ENCODE assay signal across 8 cellular contexts in genomic region chr19:49812997-49813861, GRCh38. TPM values are rescaled to one million over a fixed set of nuclear protein-coding genes. Genes with fewer than 3 reads are reported as not detected.
A peak's percentile ranks its signal among the peaks of the same experiment; 100 is the strongest.
DNase-seq lines count a peak whose midpoint lies in the region; ATAC-seq and TF ChIP-seq lines count a peak whose summit lies in the region.

A gene with protein sequence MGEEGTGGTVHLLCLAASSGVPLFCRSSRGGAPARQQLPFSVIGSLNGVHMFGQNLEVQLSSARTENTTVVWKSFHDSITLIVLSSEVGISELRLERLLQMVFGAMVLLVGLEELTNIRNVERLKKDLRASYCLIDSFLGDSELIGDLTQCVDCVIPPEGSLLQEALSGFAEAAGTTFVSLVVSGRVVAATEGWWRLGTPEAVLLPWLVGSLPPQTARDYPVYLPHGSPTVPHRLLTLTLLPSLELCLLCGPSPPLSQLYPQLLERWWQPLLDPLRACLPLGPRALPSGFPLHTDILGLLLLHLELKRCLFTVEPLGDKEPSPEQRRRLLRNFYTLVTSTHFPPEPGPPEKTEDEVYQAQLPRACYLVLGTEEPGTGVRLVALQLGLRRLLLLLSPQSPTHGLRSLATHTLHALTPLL (minus strand): TSS chr19:49813292. CDS start chr19:49813106, 186 bp downstream.

- H3K9me3 Mint-ChIP-seq in T-helper 1 cell treated with Interleukin-12 subunit alpha and Interleukin-12 subunit beta and Interleukin-4 antibody, amounts not matched to agents 30 μg/mL and 1 μg/mL, for 36 hours: no peaks in the 10 kb centered on the region

- 0% methylated on average over 45 of the region's 45 CpGs for WGBS in heart right ventricle, 2 donors
- 4% methylated on average over 34 of the region's 45 CpGs; no CpG with 5 or more reads in 1 of the 2 donors for WGBS in transverse colon (ENCODE audit: low coverage in 1 of 2), 2 donors

- intact Hi-C loops in heart right ventricle (cut with DNase I) (loop anchor here in 5 of 10 donors (1.0 to 5.0 kb wide), 4 partner anchors 39 to 64 kb away; partner anchors contain the start of genes PTOV1 (in 3 of the 5), AKT1S1 (in 1 of the 5), AP2A1 (in 1 of the 5) and TBC1D17 (in 1 of the 5)), transverse colon (cut with DNase I; ENCODE audit: low total_unique reads) (no loop called here)

- peak; percentile 14 for TF ChIP-seq POLR2A in transverse colon (IDR thresholded peaks at IDR 0.05)

- peak within 1 kb of the TSS; percentile 82 for H3K4me3 Mint-ChIP-seq in T-helper 1 cell treated with Interleukin-12 subunit alpha and Interleukin-12 subunit beta and Interleukin-4 antibody, amounts not matched to agents 30 μg/mL and 1 μg/mL, for 36 hours

- peaks cover 28% of the 10 kb centered on the region for H3K4me1 Mint-ChIP-seq in T-helper 1 cell treated with Interleukin-12 subunit alpha and Interleukin-12 subunit beta and Interleukin-4 antibody, amounts not matched to agents 30 μg/mL and 1 μg/mL, for 36 hours (ENCODE audit: low read depth)

- TF ChIP-seq CTCF in heart right ventricle (IDR thresholded peaks at IDR 0.05) (peak in 6 of 9 donors; percentile 15 to 60 (median 42)), transverse colon (IDR thresholded peaks at IDR 0.05) (peak in 3 of 5 experiments; percentile 19 to 23 (median 21))

- no peaks in the 10 kb centered on the region for H3K27me3 Mint-ChIP-seq in T-helper 1 cell treated with Interleukin-12 subunit alpha and Interleukin-12 subunit beta and Interleukin-4 antibody, amounts not matched to agents 30 μg/mL and 1 μg/mL, for 36 hours (ENCODE audit: low read depth)

- H3K27ac ChIP-seq in heart right ventricle (peak within 1 kb of the TSS; percentile 79 to 95 (median 88)), transverse colon (peak within 1 kb of the TSS; percentile 82 to 89 (median 88))

- H3K4me3 ChIP-seq in heart right ventricle (peak within 1 kb of the TSS; percentile 42 to 86 (median 64)), transverse colon (peak within 1 kb of the TSS; percentile 51 to 72 (median 61))

- ATAC-seq in HG02571 (IDR thresholded peaks at IDR 0.05; ENCODE audit: unreplicated experiment) (peak; percentile 47), heart right ventricle (peak; percentile 73 to 87 (median 78))

- in situ Hi-C loops in transverse colon (cut with MboI; ENCODE audit: low pct_ligation_motif_present in 1 of 4, low pct_unique_long_range_greater_than_20kb in 1 of 4, low sequenced_read_pairs in 3 of 4): loop anchor here in 1 of 4 donors (10.0 kb wide), 1 partner anchor 52 kb away; the partner anchor contains the start of gene PNKP

- H3K4me1 ChIP-seq in heart right ventricle (peaks cover 8 to 47% (median 32%) of the 10 kb centered on the region in 9 donors), transverse colon (peaks cover 9 to 32% (median 18%) of the 10 kb centered on the region in 4 donors)

- H3K9me3 ChIP-seq in heart right ventricle (no peaks in the 10 kb centered on the region), transverse colon (no peaks in the 10 kb centered on the region)

- no peaks in the 10 kb centered on the region for H3K27me3 ChIP-seq in heart right ventricle
- H3K27me3 ChIP-seq in transverse colon: no peaks in the 10 kb centered on the region

- peak; percentile 98 for DNase-seq in ELR (ENCODE audit: low read depth)
- DNase-seq in NCI-H146 (lab: John Stamatoyannopoulos, UW): peak; percentile 99
- DNase-seq in amniotic epithelial cell (ENCODE audit: low read depth): peak; percentile 99
- peak; percentile 94 to 98 for DNase-seq in heart right ventricle
- DNase-seq in pons (ENCODE audit: low spot score): peak; percentile 99
- peak; percentile 97 for DNase-seq in transverse colon

- H3K27ac Mint-ChIP-seq in T-helper 1 cell treated with Interleukin-12 subunit alpha and Interleukin-12 subunit beta and Interleukin-4 antibody, amounts not matched to agents 30 μg/mL and 1 μg/mL, for 36 hours: peak within 1 kb of the TSS; percentile 95

- no peaks in the 10 kb centered on the region for H3K36me3 ChIP-seq in heart right ventricle
- H3K36me3 ChIP-seq in transverse colon: no peaks in the 10 kb centered on the region

- peak; percentile 7 for TF ChIP-seq EP300 in transverse colon (IDR thresholded peaks at IDR 0.05; ENCODE audit: low read depth)

- H3K36me3 Mint-ChIP-seq in T-helper 1 cell treated with Interleukin-12 subunit alpha and Interleukin-12 subunit beta and Interleukin-4 antibody, amounts not matched to agents 30 μg/mL and 1 μg/mL, for 36 hours (ENCODE audit: low read depth): no peaks in the 10 kb centered on the region

RNA-seq across cellular contexts. Expression of the gene that starts here (rescaled TPM):
- total RNA-seq in heart right ventricle (10 to 100 TPM; 11.4 to 20.8 (median 14.4) TPM), transverse colon (10 to 100 TPM; 10.2 to 20.1 (median 13.1) TPM)
- polyA plus RNA-seq in heart right ventricle: 10 to 100 TPM; 16.4 to 24.1 TPM

Comparison
In these comparisons a context has a peak if more than half of its experiments do, and no peak if none do; other contexts are left out.
1. Peak in every context shown above with its lines: DNase-seq, ATAC-seq, H3K4me3 ChIP-seq and H3K27ac ChIP-seq.